In the genomic region with DNA sequence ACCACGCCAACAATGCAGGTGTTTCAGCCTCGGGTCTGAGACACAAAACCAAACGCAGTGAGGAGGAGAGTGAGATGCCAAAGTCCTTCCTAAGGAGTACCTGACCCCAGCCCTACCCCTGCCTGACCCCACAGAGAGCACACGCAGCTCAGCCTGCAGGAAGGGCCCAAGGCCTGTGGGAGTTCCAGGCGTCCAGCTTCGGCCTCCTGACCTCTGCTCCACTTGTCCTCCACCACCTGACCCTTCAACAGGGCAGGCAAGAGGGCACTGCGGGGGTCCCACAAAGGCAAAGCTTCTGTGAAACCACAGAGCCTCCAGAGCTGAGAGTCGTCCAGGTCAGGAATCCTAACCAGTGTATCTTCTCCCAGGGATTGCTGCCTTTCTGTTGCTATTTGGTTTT, we compare ENCODE assay signal across 29 cellular contexts.
"Had no signal": no experiment of that assay in that cellular context is flagged by ENCODE, and none has a peak within 500 bp of the region (broad histone marks: within the 10 kb centered on the region; RNA-seq: fewer than 3 reads in every experiment).

No MANE protein-coding gene starts in this region.

- H3K27ac ChIP-seq: left ventricle myocardium inferior, neutrophil, ovary, right atrium auricular region, right lobe of liver, testis, thyroid gland, transverse colon, upper lobe of left lung, vagina had no signal

- FAIRE-seq: islet of Langerhans had no signal

- H3K9me3 ChIP-seq: testis, thyroid gland had no signal

- H3K4me1 ChIP-seq: left ventricle myocardium inferior, right atrium auricular region, right lobe of liver, testis, thyroid gland, transverse colon, upper lobe of left lung, vagina had no signal

- H3K4me1 Mint-ChIP-seq: immature natural killer cell; mesothelial cell of epicardium; stimulated activated memory B cell treated with anti-CD40 and anti-IgM and Interleukin-4, amounts not matched to agents 10 μg/mL and 1 μg/mL and 100 μg/mL, for 72 hours; stimulated activated naive CD8-positive, alpha-beta T cell treated with anti-CD3 and anti-CD28 coated beads, Interleukin-15, amount 100 ng/mL, for 72 hours had no signal

- DNase-seq: hypothalamus; immature natural killer cell; left ventricle myocardium inferior; mesendoderm; naive thymus-derived CD4-positive, alpha-beta T cell; occipital lobe; ovary; stimulated activated CD4-positive, alpha-beta T cell treated with anti-CD3 and anti-CD28 coated beads, Interleukin-1b, Interleukin-23, amount 100 ng/mL, for 48 hours; stimulated activated CD4-positive, alpha-beta T cell treated with anti-CD3 and anti-CD28 coated beads, Interleukin-2, amount 100 ng/mL, for 48 hours; stimulated activated CD4-positive, alpha-beta T cell treated with anti-CD3 and anti-CD28 coated beads, Interleukin-4, amount 100 ng/mL, for 4 hours; stimulated activated CD8-positive, alpha-beta memory T cell treated with anti-CD3 and anti-CD28 coated beads, Interleukin-4, amount 100 ng/mL, for 48 hours; stimulated activated naive CD4-positive, alpha-beta T cell treated with Interleukin-2 at 50 U/mL for 16 hours; stimulated activated naive CD8-positive, alpha-beta T cell treated with anti-CD3 and anti-CD28 coated beads, Interleukin-15, amount 100 ng/mL, for 72 hours; testis; thyroid gland; transverse colon; upper lobe of left lung had no signal

- H3K4me3 ChIP-seq: left ventricle myocardium inferior, lung, ovary, right atrium auricular region, right lobe of liver, smooth muscle cell, testis, thyroid gland, transverse colon, upper lobe of left lung, vagina had no signal

- H3K36me3 ChIP-seq: left ventricle myocardium inferior, neutrophil, ovary, right atrium auricular region, right lobe of liver, thyroid gland, transverse colon, upper lobe of left lung, vagina had no signal

- H3K27ac Mint-ChIP-seq: immature natural killer cell; mesothelial cell of epicardium; naive thymus-derived CD4-positive, alpha-beta T cell; natural killer cell treated with Interleukin-12 subunit alpha and Interleukin-12 subunit beta and Interleukin-15 and Interleukin-18, amount 100 ng/mL, for 72 hours; progenitor cell of endocrine pancreas; stimulated activated memory B cell treated with anti-CD40 and anti-IgM and Interleukin-4, amounts not matched to agents 10 μg/mL and 1 μg/mL and 100 μg/mL, for 72 hours; stimulated activated naive CD8-positive, alpha-beta T cell treated with anti-CD3 and anti-CD28 coated beads, Interleukin-15, amount 100 ng/mL, for 72 hours had no signal

- ATAC-seq: naive thymus-derived CD4-positive, alpha-beta T cell; natural killer cell treated with Interleukin-12 subunit alpha and Interleukin-12 subunit beta and Interleukin-15 and Interleukin-18, amount 100 ng/mL, for 72 hours; right lobe of liver; stimulated activated memory B cell treated with anti-CD40 and anti-IgM and Interleukin-4, amounts not matched to agents 10 μg/mL and 1 μg/mL and 100 μg/mL, for 72 hours; stimulated activated naive CD8-positive, alpha-beta T cell treated with anti-CD3 and anti-CD28 coated beads, Interleukin-15, amount 100 ng/mL, for 72 hours had no signal

- H3K4me3 Mint-ChIP-seq: immature natural killer cell; mesothelial cell of epicardium; naive thymus-derived CD4-positive, alpha-beta T cell; natural killer cell treated with Interleukin-12 subunit alpha and Interleukin-12 subunit beta and Interleukin-15 and Interleukin-18, amount 100 ng/mL, for 72 hours; neural crest cell; stimulated activated memory B cell treated with anti-CD40 and anti-IgM and Interleukin-4, amounts not matched to agents 10 μg/mL and 1 μg/mL and 100 μg/mL, for 72 hours; stimulated activated naive CD8-positive, alpha-beta T cell treated with anti-CD3 and anti-CD28 coated beads, Interleukin-15, amount 100 ng/mL, for 72 hours had no signal

- H3K36me3 Mint-ChIP-seq: stimulated activated memory B cell treated with anti-CD40 and anti-IgM and Interleukin-4, amounts not matched to agents 10 μg/mL and 1 μg/mL and 100 μg/mL, for 72 hours had no signal

- H3K4me2 ChIP-seq: smooth muscle cell had no signal

- H3K27me3 ChIP-seq: neutrophil, ovary, right atrium auricular region, right lobe of liver, testis, thyroid gland, transverse colon, upper lobe of left lung, vagina had no signal
